Comparison of ENCODE assay signal across 11 cellular contexts in the genomic region with DNA sequence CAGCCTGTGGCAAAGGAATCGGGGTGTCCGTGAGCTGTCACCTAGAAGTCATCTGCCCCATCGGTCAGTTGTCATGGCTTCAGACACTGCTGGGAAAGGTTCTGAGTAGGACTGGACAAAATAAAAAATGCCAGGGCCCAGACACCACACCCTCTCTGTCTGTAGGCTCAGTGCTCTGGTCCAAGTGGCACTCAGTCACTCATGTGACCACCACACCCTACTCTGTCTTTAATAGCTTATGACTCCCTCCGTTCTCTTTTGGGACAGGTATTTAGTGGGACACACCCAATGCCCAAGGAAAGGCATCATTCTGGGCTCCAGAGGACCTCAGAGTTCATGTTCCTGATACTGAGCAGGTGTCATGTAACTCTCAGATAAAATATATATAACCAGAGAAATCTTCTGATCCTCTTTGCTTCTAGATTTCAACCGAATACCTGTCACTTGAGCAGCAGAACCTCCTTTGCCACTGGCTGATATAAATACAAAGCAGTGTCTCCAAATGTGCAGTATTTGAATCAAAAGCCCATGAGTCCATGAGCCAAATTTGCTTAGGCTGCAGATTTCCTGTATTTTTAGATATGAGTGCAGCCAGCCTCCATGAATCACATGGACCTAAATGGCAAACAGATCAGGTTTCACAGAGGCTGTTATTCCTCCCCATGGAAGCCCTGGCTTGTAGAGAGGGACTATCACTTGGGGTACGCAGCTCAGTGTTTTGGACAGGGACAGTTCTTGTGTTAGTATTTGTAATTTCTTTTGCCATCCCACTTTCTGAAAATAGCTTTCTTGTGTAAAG.
DNase-seq lines count a peak whose midpoint lies in the region; ATAC-seq and TF ChIP-seq lines count a peak whose summit lies in the region.
"Had no signal": no experiment of that assay in that cellular context is flagged by ENCODE, and none has a peak within 500 bp of the region (broad histone marks: within the 10 kb centered on the region; RNA-seq: fewer than 3 reads in every experiment).

No MANE protein-coding gene starts in this region.

- H3K79me1 ChIP-seq in trophoblast cell (ENCODE audit: low read length) = no peaks in the 10 kb centered on the region

- H2BK120ac ChIP-seq in trophoblast cell (ENCODE audit: insufficient read depth, low read length, poor library complexity) = no peak overlapping the region

- H3K14ac ChIP-seq in trophoblast cell (ENCODE audit: low read length) = no peak overlapping the region

- H3K4me3 ChIP-seq in brain microvascular endothelial cell (ENCODE audit: low read depth, low read length) (no peak overlapping the region), left lung (no peak overlapping the region), trophoblast cell (ENCODE audit: low read depth, low read length) (no peak overlapping the region)

- H3K27ac ChIP-seq in brain microvascular endothelial cell (no peak overlapping the region), left lung (no peak overlapping the region), trophoblast cell (ENCODE audit: low read depth, low read length) (no peak overlapping the region)
- H3K27ac ChIP-seq: HL-60 had no signal

- in situ Hi-C loops in brain microvascular endothelial cell (cut with HindIII; ENCODE audit: low pct_ligation_motif_present, low sequenced_read_pairs) = no loop called here

- H3K36me3 ChIP-seq in brain microvascular endothelial cell (replicated peaks) = no peaks in the 10 kb centered on the region
- peaks cover 0 to 47% of the 10 kb centered on the region in 2 donors for H3K36me3 ChIP-seq in left lung
- no peaks in the 10 kb centered on the region for H3K36me3 ChIP-seq in trophoblast cell (ENCODE audit: control insufficient read depth in 1 of 2, insufficient read depth in 2 of 2, low read length in 2 of 2)

- no peak overlapping the region for H2AK5ac ChIP-seq in trophoblast cell (ENCODE audit: low read length)

- ATAC-seq in left lung = peak; percentile 87
- no peak for ATAC-seq in GM21381 (IDR thresholded peaks at IDR 0.05; ENCODE audit: unreplicated experiment)

- no peak overlapping the region for H3K4ac ChIP-seq in trophoblast cell (ENCODE audit: low read depth, low read length)

- DNase-seq in DMS153 treated with DMSO at 0.1 percent for 48 hours (lab: John Stamatoyannopoulos, UW; ENCODE audit: unreplicated experiment) = peak; percentile 19
- DNase-seq in NCI-H1694 (lab: John Stamatoyannopoulos, UW) = peak; percentile 61
- DNase-seq in brain microvascular endothelial cell = peak; percentile 51
- DNase-seq in left lung = peak in 1 of 2 donors; percentile 44
- DNase-seq in hypothalamus (lab: John Stamatoyannopoulos, UW) = no peak
- DNase-seq in trophoblast cell = no peak
- DNase-seq in GM19240 (ENCODE audit: insufficient read length, low spot score) = no peak
- DNase-seq: erythroblast, immature natural killer cell had no signal

- H4K91ac ChIP-seq in trophoblast cell (ENCODE audit: low read depth, low read length) = no peak overlapping the region

- no peak for TF ChIP-seq CTCF in brain microvascular endothelial cell (IDR thresholded peaks at IDR 0.05; ENCODE audit: low read depth, low read length, missing control alignments)
- TF ChIP-seq CTCF in left lung (IDR thresholded peaks at IDR 0.05) = no peak

- no peaks in the 10 kb centered on the region for H3K4me1 ChIP-seq in left lung
- no peaks in the 10 kb centered on the region for H3K4me1 ChIP-seq in trophoblast cell (ENCODE audit: control insufficient read depth in 1 of 2, insufficient read depth in 2 of 2, low read length in 2 of 2)

- H4K8ac ChIP-seq in trophoblast cell (ENCODE audit: low read depth, low read length) = no peak overlapping the region

- intact Hi-C loops in left lung (cut with DNase I) = no loop called here

- H4K12ac ChIP-seq in trophoblast cell (ENCODE audit: low read depth, low read length) = no peak overlapping the region

- H3K23ac ChIP-seq in trophoblast cell (ENCODE audit: low read length) = no peak overlapping the region

- no peak overlapping the region for H2BK12ac ChIP-seq in trophoblast cell (ENCODE audit: low read length)

- no peak overlapping the region for H3K9ac ChIP-seq in trophoblast cell (ENCODE audit: low read length)

- H2BK5ac ChIP-seq in trophoblast cell (ENCODE audit: low read depth, low read length, poor library complexity) = no peak overlapping the region

- no peak overlapping the region for H2AFZ ChIP-seq in trophoblast cell (ENCODE audit: insufficient read depth, low read length, poor library complexity)

- H3K79me2 ChIP-seq in trophoblast cell (ENCODE audit: control insufficient read depth, insufficient read depth, low read length, poor library complexity) = no peaks in the 10 kb centered on the region

- WGBS in trophoblast cell (ENCODE audit: extremely low coverage, insufficient coverage, insufficient read length) = no CpG with 5 or more reads among the region's 6 CpGs

- no peak overlapping the region for H3K4me2 ChIP-seq in trophoblast cell (ENCODE audit: low read length)

- H3K18ac ChIP-seq in trophoblast cell (ENCODE audit: low read length) = no peak overlapping the region

- no peaks in the 10 kb centered on the region for H3K9me3 ChIP-seq in left lung
- no peaks in the 10 kb centered on the region for H3K9me3 ChIP-seq in trophoblast cell (ENCODE audit: insufficient read depth, low read depth, low read length)

- H3K27me3 ChIP-seq in brain microvascular endothelial cell (replicated peaks) = no peaks in the 10 kb centered on the region
- no peaks in the 10 kb centered on the region for H3K27me3 ChIP-seq in left lung
- H3K27me3 ChIP-seq in trophoblast cell (ENCODE audit: insufficient read depth, low read length) = no peaks in the 10 kb centered on the region

Comparison
In these comparisons a context has a peak if more than half of its experiments do, and no peak if none do; other contexts are left out.
1. DNase-seq: peak in DMS153 treated with DMSO at 0.1 percent for 48 hours (single experiment), NCI-H1694 (single experiment) and brain microvascular endothelial cell (single experiment); none in hypothalamus (0 of 51), trophoblast cell (0 of 2) and GM19240 (single experiment).